In genomic region chr14:75709207-75709812, GRCh38 we compare ENCODE assay signal across 7 cellular contexts. TPM values are rescaled to one million over a fixed set of nuclear protein-coding genes. Genes with fewer than 3 reads are reported as not detected.
DNase-seq lines count a peak whose midpoint lies in the region; ATAC-seq and TF ChIP-seq lines count a peak whose summit lies in the region.

No MANE protein-coding gene starts in this region.

- H3K36me3 ChIP-seq in adrenal gland (replicated peaks in 1 of 2), result peaks cover 0 to 11% of the 10 kb centered on the region in 2 donors

- no peaks in the 10 kb centered on the region for H3K9me3 ChIP-seq in adrenal gland (replicated peaks in 1 of 3)

- peaks cover 6 to 19% of the 10 kb centered on the region in 2 donors for H3K4me1 ChIP-seq in adrenal gland (replicated peaks in 1 of 2)

- no peak overlapping the region for H3K27ac ChIP-seq in adrenal gland

- TF ChIP-seq CTCF in GM12873 (IDR thresholded peaks at IDR 0.05; ENCODE audit: insufficient read depth, low read depth, low read length, missing control alignments), result peak; percentile 78
- TF ChIP-seq CTCF in adrenal gland (IDR thresholded peaks at IDR 0.05), result peak; percentile 67 to 88 (median 76)

- intact Hi-C loops in adrenal gland (cut with DNase I) (loop anchor here (5.0 to 10.0 kb wide), 2 partner anchors 195 to 273 kb away; partner anchors contain the start of gene TGFB3 (in 2 of the 2)), left cardiac atrium (cut with DNase I) (no loop called here)

- peak; percentile 78 for DNase-seq in NCI-H1105 treated with DMSO at 0.1 percent for 48 hours (lab: John Stamatoyannopoulos, UW)
- DNase-seq in SW480 (ENCODE audit: low spot score), result peak; percentile 81
- peak; percentile 72 to 94 (median 85) for DNase-seq in adrenal gland
- peak; percentile 80 for DNase-seq in left cardiac atrium
- peak; percentile 68 for DNase-seq in retina

- no peaks in the 10 kb centered on the region for H3K27me3 ChIP-seq in adrenal gland

- peak; percentile 48 to 56 for ATAC-seq in left cardiac atrium
- ATAC-seq in HG02884 (IDR thresholded peaks at IDR 0.05; ENCODE audit: unreplicated experiment), result no peak

- WGBS in adrenal gland, 4 donors, result 51 to 59% (median 53%) methylated on average over 10 of the region's 10 CpGs

- H3K4me3 ChIP-seq in adrenal gland, result no peak overlapping the region

- TF ChIP-seq POLR2A in adrenal gland (IDR thresholded peaks at IDR 0.05), result no peak

RNA-seq across cellular contexts. Expression of gene TTLL5, which starts 48.3 kb away (rescaled TPM):
- total RNA-seq in adrenal gland, result 10 to 100 TPM; 13.5 to 34.0 (median 24.1) TPM
- 10 to 100 TPM; 12.7 to 30.1 (median 18.6) TPM for polyA plus RNA-seq in adrenal gland
- 10 to 100 TPM; 18.1 to 21.1 TPM for total RNA-seq in left cardiac atrium

RNA-seq across cellular contexts. Expression of gene ERG28, which starts 48.6 kb away (rescaled TPM):
- total RNA-seq in adrenal gland (10 to 100 TPM; 12.1 to 49.5 (median 21.6) TPM), left cardiac atrium (1 to 10 TPM; 8.8 to 9.0 TPM)
- polyA plus RNA-seq in adrenal gland, result 100 to 1,000 TPM in 1 of 3 donors, 10 to 100 TPM in 2; 33.9 to 106 (median 46.1) TPM

Comparison
In these comparisons a context has a peak if more than half of its experiments do, and no peak if none do; other contexts are left out.
1. intact Hi-C loops: an anchor here in adrenal gland (5.0 to 10.0 kb wide); none called in left cardiac atrium.